In genomic region chr20:46363874-46364669, GRCh38 we compare ENCODE assay signal across 8 cellular contexts. TPM values are rescaled to one million over a fixed set of nuclear protein-coding genes. Genes with fewer than 3 reads are reported as not detected.
DNase-seq lines count a peak whose midpoint lies in the region; ATAC-seq and TF ChIP-seq lines count a peak whose summit lies in the region.

No MANE protein-coding gene starts in this region.

- peak overlapping the region; percentile 98 for H3K4me3 Mint-ChIP-seq in T-helper 17 cell

- peak; percentile 81 for TF ChIP-seq POLR2A in prostate gland (IDR thresholded peaks at IDR 0.05)

- peak in 1 of 4 experiments; percentile 11 for TF ChIP-seq CTCF in prostate gland (IDR thresholded peaks at IDR 0.05)

- H3K36me3 ChIP-seq in prostate gland, result peaks cover 9 to 11% of the 10 kb centered on the region in 2 donors

- ATAC-seq in HG02610 (IDR thresholded peaks at IDR 0.05; ENCODE audit: unreplicated experiment), result peak; percentile 69
- peak; percentile 80 for ATAC-seq in T-helper 17 cell
- peak; percentile 94 for ATAC-seq in left ventricle myocardium superior

- no peaks in the 10 kb centered on the region for H3K27me3 ChIP-seq in prostate gland (replicated peaks; ENCODE audit: insufficient read depth)

- H3K27ac ChIP-seq in angular gyrus (ENCODE audit: low read depth, low read length) (peak overlapping the region; percentile 92), prostate gland (peak overlapping the region; percentile 99)

- H3K36me3 Mint-ChIP-seq in T-helper 17 cell (ENCODE audit: low read depth), result peaks cover 17% of the 10 kb centered on the region

- peaks cover 60% of the 10 kb centered on the region for H3K4me1 Mint-ChIP-seq in T-helper 17 cell

- peak overlapping the region; percentile 92 for H3K27ac Mint-ChIP-seq in T-helper 17 cell

- H3K4me3 ChIP-seq in GM08714 (ENCODE audit: low read length) (peak overlapping the region; percentile 84), prostate gland (peak overlapping the region; percentile 98 to 99)

- DNase-seq in NCI-H128 (lab: John Stamatoyannopoulos, UW; ENCODE audit: unreplicated experiment) (peak; percentile 62), T-helper 17 cell (peak; percentile 81 to 84 (median 84)), left ventricle myocardium superior (peak; percentile 92), prostate gland (ENCODE audit: low spot score) (peak; percentile 83), ureter (ENCODE audit: low spot score) (peak; percentile 91)

- intact Hi-C loops in left ventricle myocardium superior (cut with micrococcal nuclease), result no loop called here
- intact Hi-C loops in prostate gland (cut with DNase I), result loop anchor here (5.0 kb wide), 1 partner anchor 38 kb away; no protein-coding TSS in a partner anchor

- H3K9me3 ChIP-seq in T-helper 17 cell (ENCODE audit: control insufficient read depth, low read length, poor library complexity, severe bottlenecking) (no peaks in the 10 kb centered on the region), prostate gland (no peaks in the 10 kb centered on the region)

- no peaks in the 10 kb centered on the region for H3K27me3 Mint-ChIP-seq in T-helper 17 cell

- peaks cover 6% of the 10 kb centered on the region for H3K4me1 ChIP-seq in prostate gland (replicated peaks)

- under 1% methylated on average over 56 of the region's 64 CpGs for WGBS in prostate gland

RNA-seq across cellular contexts. Expression of gene ELMO2, which starts 42.3 kb away (rescaled TPM):
- total RNA-seq in T-helper 17 cell, result 100 to 1,000 TPM; 104 to 107 TPM
- 37.1 TPM for total RNA-seq in left ventricle myocardium superior
- 100 to 1,000 TPM in 1 of 2 donors, 10 to 100 TPM in 1; 47.7 to 117 TPM for total RNA-seq in prostate gland
- 60.4 TPM for total RNA-seq in ureter

RNA-seq across cellular contexts. Expression of gene CDH22, which starts 55.8 kb away (rescaled TPM):
- not detected for total RNA-seq in T-helper 17 cell
- total RNA-seq in left ventricle myocardium superior, result 2.3 TPM
- total RNA-seq in prostate gland, result 1 to 10 TPM; 1.9 to 3.3 TPM
- 0.23 TPM for total RNA-seq in ureter

Comparison
In these comparisons a context has a peak if more than half of its experiments do, and no peak if none do; other contexts are left out.
1. Peak in every context shown above with its lines: DNase-seq, ATAC-seq, H3K4me3 ChIP-seq and H3K27ac ChIP-seq.